In the genomic region with DNA sequence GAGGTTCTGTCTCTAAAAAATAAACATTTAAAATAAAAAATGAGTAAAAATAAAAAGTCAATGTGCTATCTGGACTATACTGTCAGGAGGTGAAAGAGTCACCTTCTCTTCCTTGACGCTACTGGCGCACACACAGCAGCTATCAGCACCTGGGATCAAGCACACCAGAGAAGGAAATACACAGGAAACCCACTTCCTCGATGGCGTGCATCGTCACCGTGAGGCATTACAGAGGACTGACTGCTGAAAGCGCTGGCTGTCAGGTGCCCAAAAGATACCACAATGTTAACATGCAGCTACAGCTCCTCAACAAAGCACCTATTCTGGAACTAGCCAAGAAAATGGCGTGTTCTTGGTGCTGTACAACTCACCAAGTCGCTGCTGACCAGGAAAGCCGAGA, we compare ENCODE assay signal across 9 cellular contexts. TPM values are rescaled to one million over a fixed set of nuclear protein-coding genes. Genes with fewer than 3 reads are reported as not detected.
A peak's percentile ranks its signal among the peaks of the same experiment; 100 is the strongest.
DNase-seq lines count a peak whose midpoint lies in the region; ATAC-seq and TF ChIP-seq lines count a peak whose summit lies in the region.
"Had no signal": no experiment of that assay in that cellular context is flagged by ENCODE, and none has a peak within 500 bp of the region (broad histone marks: within the 10 kb centered on the region; RNA-seq: fewer than 3 reads in every experiment).

No MANE protein-coding gene starts in this region.

- no peaks in the 10 kb centered on the region for H4K20me1 ChIP-seq in DND-41 (ENCODE audit: insufficient read depth, low read length)

- peak; percentile 20 for TF ChIP-seq CTCF in DND-41 (IDR thresholded peaks at IDR 0.05; ENCODE audit: borderline replicate concordance, extremely low read depth, low read length, poor library complexity, severe bottlenecking)

- H3K9me3 Mint-ChIP-seq in central memory CD8-positive, alpha-beta T cell: no peaks in the 10 kb centered on the region

- H3K4me2 ChIP-seq in DND-41 (ENCODE audit: insufficient read depth, low read length): peak overlapping the region; percentile 41

- H3K27ac Mint-ChIP-seq in central memory CD8-positive, alpha-beta T cell (ENCODE audit: low read depth): peak overlapping the region; percentile 95

- peak overlapping the region; percentile 50 for H3K9ac ChIP-seq in DND-41 (ENCODE audit: low read depth, low read length)

- H3K79me2 ChIP-seq in DND-41 (ENCODE audit: insufficient read depth, low read length): peaks cover 42% of the 10 kb centered on the region

- H3K27ac ChIP-seq in DND-41 (ENCODE audit: low read length) (peak overlapping the region; percentile 92), aorta (ENCODE audit: low read depth in 1 of 2, low read length in 2 of 2) (no peak overlapping the region)

- H3K4me3 ChIP-seq in DND-41 (ENCODE audit: low read depth in 1 of 2, low read length in 2 of 2): peak overlapping the region in 1 of 2 experiments; percentile 19; a peak in 1 of 4 replicates
- H3K4me3 ChIP-seq in aorta (ENCODE audit: low read length in 2 of 2): no peak overlapping the region

- H3K4me3 Mint-ChIP-seq in central memory CD8-positive, alpha-beta T cell: peak overlapping the region; percentile 72

- H3K27me3 ChIP-seq in DND-41 (ENCODE audit: insufficient read depth, low read length, poor library complexity) (no peaks in the 10 kb centered on the region), aorta (ENCODE audit: control insufficient read depth in 1 of 2, insufficient read depth in 2 of 2, low read length in 1 of 2) (no peaks in the 10 kb centered on the region)

- H3K9me3 ChIP-seq in DND-41 (ENCODE audit: insufficient read depth, low read length, severe bottlenecking) (no peaks in the 10 kb centered on the region), aorta (ENCODE audit: control insufficient read depth, low read length) (no peaks in the 10 kb centered on the region)

- WGBS in aorta, 2 donors: 92 to 93% methylated on average over 10 of the region's 10 CpGs

- H3K36me3 ChIP-seq in DND-41 (ENCODE audit: insufficient read depth, low read length) (peaks cover 85% of the 10 kb centered on the region), aorta (ENCODE audit: control insufficient read depth in 1 of 2, insufficient read depth in 2 of 2, low read length in 1 of 2) (peaks cover 0 to 3% of the 10 kb centered on the region in 2 donors)

- peaks cover 17% of the 10 kb centered on the region for H3K4me1 Mint-ChIP-seq in central memory CD8-positive, alpha-beta T cell

- H2AFZ ChIP-seq in DND-41 (ENCODE audit: low read depth, low read length): peak overlapping the region; percentile 4; the same call in 1 of the 2 replicates

- H3K27me3 Mint-ChIP-seq in central memory CD8-positive, alpha-beta T cell: no peaks in the 10 kb centered on the region

- H3K4me1 ChIP-seq in DND-41 (ENCODE audit: insufficient read depth, low read length) (peaks cover 56% of the 10 kb centered on the region), aorta (ENCODE audit: control insufficient read depth in 1 of 2, insufficient read depth in 2 of 2, low read length in 2 of 2) (no peaks in the 10 kb centered on the region)

- DNase-seq in DND-41 (peak; percentile 91), glomerular visceral epithelial cell (ENCODE audit: extremely low spot score) (no peak), NCI-H146 treated with DMSO at 0.1 percent for 48 hours (lab: John Stamatoyannopoulos, UW; ENCODE audit: unreplicated experiment) (no peak), aorta (no peak)
- DNase-seq in activated CD4-positive, alpha-beta T cell treated with anti-CD3 and anti-CD28 coated beads, Interleukin-2, amount 50 U/mL, for 4 hours: peak; percentile 65 to 69
- peak; percentile 59 to 87 for DNase-seq in central memory CD8-positive, alpha-beta T cell (ENCODE audit: low spot score in 2 of 2)
- peak in 2 of 3 donors; percentile 32 to 34 for DNase-seq in stimulated activated CD4-positive, alpha-beta T cell treated with anti-CD3 and anti-CD28 coated beads, Interleukin-12 subunit alpha, Interleukin-12 subunit beta, amount 100 ng/mL, for 48 hours (ENCODE audit: low read depth in 2 of 3, low spot score in 1 of 3)
- DNase-seq: DMS153 had no signal

- intact Hi-C loops in aorta (cut with DNase I): no loop called here

- ATAC-seq in DND-41 (ENCODE audit: insufficient read depth, low read depth): peak; percentile 99
- peak; percentile 100 for ATAC-seq in central memory CD8-positive, alpha-beta T cell (replicated peaks; ENCODE audit: extremely low read depth, poor library complexity, severe bottlenecking)
- no peak for ATAC-seq in aorta (ENCODE audit: low FRiP score)
- no peak for ATAC-seq in GM19452 (IDR thresholded peaks at IDR 0.05; ENCODE audit: unreplicated experiment)

- peaks cover 53% of the 10 kb centered on the region for H3K36me3 Mint-ChIP-seq in central memory CD8-positive, alpha-beta T cell (ENCODE audit: insufficient read depth)

RNA-seq across cellular contexts. Expression of gene SLC35E1, which starts 6.1 kb away (rescaled TPM):
- total RNA-seq in aorta: 10 to 100 TPM; 33.9 to 37.7 TPM
- polyA plus RNA-seq in aorta: 10 to 100 TPM; 22.5 to 24.5 TPM

RNA-seq across cellular contexts. Expression of gene CHERP, which starts 23.9 kb away (rescaled TPM):
- 10 to 100 TPM; 32.4 to 36.6 TPM for total RNA-seq in aorta
- polyA plus RNA-seq in aorta: 10 to 100 TPM in 1 of 2 donors, 1 to 10 TPM in 1; 5.5 to 17.4 TPM

Comparison
In these comparisons a context has a peak if more than half of its experiments do, and no peak if none do; other contexts are left out.
1. ATAC-seq: peak in DND-41 (single experiment) and central memory CD8-positive, alpha-beta T cell (single experiment); none in aorta (single experiment) and GM19452 (single experiment).
2. DNase-seq: peak in DND-41 (single experiment), activated CD4-positive, alpha-beta T cell treated with anti-CD3 and anti-CD28 coated beads, Interleukin-2, amount 50 U/mL, for 4 hours (2 of 2), central memory CD8-positive, alpha-beta T cell (2 of 2) and stimulated activated CD4-positive, alpha-beta T cell treated with anti-CD3 and anti-CD28 coated beads, Interleukin-12 subunit alpha, Interleukin-12 subunit beta, amount 100 ng/mL, for 48 hours (2 of 3); none in glomerular visceral epithelial cell (single experiment), NCI-H146 treated with DMSO at 0.1 percent for 48 hours (single experiment) and aorta (0 of 2).